In genomic region chr5:31209341-31209740, GRCh38 we compare ENCODE assay signal across 33 cellular contexts. TPM values are rescaled to one million over a fixed set of nuclear protein-coding genes. Genes with fewer than 3 reads are reported as not detected.
"Had no signal": no experiment of that assay in that cellular context is flagged by ENCODE, and none has a peak within 500 bp of the region (broad histone marks: within the 10 kb centered on the region; RNA-seq: fewer than 3 reads in every experiment).

No MANE protein-coding gene starts in this region.

- ATAC-seq: activated CD4-positive, alpha-beta T cell treated with anti-CD3 and anti-CD28 coated beads for 36 hours; activated CD8-positive, alpha-beta memory T cell treated with anti-CD3 and anti-CD28 coated beads, Interleukin-2, amount 10 ng/mL, durations not matched to agents 7 days and 5 days; activated CD8-positive, alpha-beta T cell treated with anti-CD3 and anti-CD28 coated beads, Interleukin-2, amount 10 ng/mL, durations not matched to agents 7 days and 5 days; activated naive CD4-positive, alpha-beta T cell treated with anti-CD3 and anti-CD28 coated beads, Interleukin-2, amount 50 U/mL, for 72 hours; gastroesophageal sphincter had no signal

- H3K9me3 Mint-ChIP-seq: activated CD4-positive, alpha-beta memory T cell treated with anti-CD3 and anti-CD28 coated beads for 36 hours; activated CD4-positive, alpha-beta T cell treated with anti-CD3 and anti-CD28 coated beads, Interleukin-2, amount 10 ng/mL, durations not matched to agents 24 days and 14 days; activated naive CD4-positive, alpha-beta T cell treated with anti-CD3 and anti-CD28 coated beads, Interleukin-2, amount 10 ng/mL, durations not matched to agents 7 days and 5 days; activated naive CD4-positive, alpha-beta T cell treated with anti-CD3 and anti-CD28 coated beads, Interleukin-2, amount 50 U/mL, for 72 hours; activated naive CD8-positive, alpha-beta T cell treated with anti-CD3 and anti-CD28 coated beads, Interleukin-2, amount 10 ng/mL, durations not matched to agents 7 days and 5 days; activated T-helper 1 cell treated with anti-CD3 and anti-CD28 coated beads, Interleukin-12 subunit alpha, Interleukin-12 subunit beta, Interleukin-2, Interleukin-4 antibody, amounts not matched to agents 30 ng/mL and 10 ng/mL and 1 ng/mL, durations not matched to agents 14 hours and 24 hours and 36 hours; activated T-helper 2 cell treated with anti-CD3 and anti-CD28 coated beads, Interferon-gamma antibody, Interleukin-2, Interleukin-4, amounts not matched to agents 10 μg/mL and 5 μg/mL and 100 μg/mL, durations not matched to agents 14 hours and 24 hours and 36 hours; brain; dendritic cell treated with granulocyte-macrophage colony-stimulating factor and Interleukin-4, amounts not matched to agents 40 ng/mL and 50 ng/mL, for 4 days; endodermal cell had no signal

- H3K4me3 ChIP-seq: ascending aorta, breast epithelium, cardiac muscle cell, coronary artery, dorsolateral prefrontal cortex, esophagus squamous epithelium, gastroesophageal sphincter had no signal

- H3K27ac Mint-ChIP-seq: activated CD4-positive, alpha-beta memory T cell treated with anti-CD3 and anti-CD28 coated beads for 36 hours; activated CD4-positive, alpha-beta T cell treated with anti-CD3 and anti-CD28 coated beads for 36 hours; activated CD4-positive, alpha-beta T cell treated with anti-CD3 and anti-CD28 coated beads, Interleukin-2, amount 10 ng/mL, durations not matched to agents 24 days and 14 days; activated CD8-positive, alpha-beta memory T cell treated with anti-CD3 and anti-CD28 coated beads, Interleukin-2, amount 10 ng/mL, durations not matched to agents 7 days and 5 days; activated CD8-positive, alpha-beta T cell treated with anti-CD3 and anti-CD28 coated beads, Interleukin-2, amount 10 ng/mL, durations not matched to agents 7 days and 5 days; activated naive CD4-positive, alpha-beta T cell treated with anti-CD3 and anti-CD28 coated beads, Interleukin-2, amount 10 ng/mL, durations not matched to agents 7 days and 5 days; activated naive CD4-positive, alpha-beta T cell treated with anti-CD3 and anti-CD28 coated beads, Interleukin-2, amount 50 U/mL, for 72 hours; activated naive CD8-positive, alpha-beta T cell treated with anti-CD3 and anti-CD28 coated beads, Interleukin-2, amount 10 ng/mL, durations not matched to agents 7 days and 5 days; activated T-helper 1 cell treated with anti-CD3 and anti-CD28 coated beads, Interleukin-12 subunit alpha, Interleukin-12 subunit beta, Interleukin-2, Interleukin-4 antibody, amounts not matched to agents 30 ng/mL and 10 ng/mL and 1 ng/mL, durations not matched to agents 14 hours and 24 hours and 36 hours; activated T-helper 2 cell treated with anti-CD3 and anti-CD28 coated beads, Interferon-gamma antibody, Interleukin-2, Interleukin-4, amounts not matched to agents 10 μg/mL and 5 μg/mL and 100 μg/mL, durations not matched to agents 14 hours and 24 hours and 36 hours; dendritic cell treated with granulocyte-macrophage colony-stimulating factor and Interleukin-4, amounts not matched to agents 40 ng/mL and 50 ng/mL, for 4 days; endodermal cell had no signal

- H3K36me3 Mint-ChIP-seq: activated CD4-positive, alpha-beta memory T cell treated with anti-CD3 and anti-CD28 coated beads for 36 hours; activated CD8-positive, alpha-beta memory T cell treated with anti-CD3 and anti-CD28 coated beads, Interleukin-2, amount 10 ng/mL, durations not matched to agents 7 days and 5 days; activated naive CD4-positive, alpha-beta T cell treated with anti-CD3 and anti-CD28 coated beads, Interleukin-2, amount 10 ng/mL, durations not matched to agents 7 days and 5 days; activated naive CD4-positive, alpha-beta T cell treated with anti-CD3 and anti-CD28 coated beads, Interleukin-2, amount 50 U/mL, for 72 hours; activated naive CD8-positive, alpha-beta T cell treated with anti-CD3 and anti-CD28 coated beads, Interleukin-2, amount 10 ng/mL, durations not matched to agents 7 days and 5 days; brain had no signal

- H3K27me3 Mint-ChIP-seq: activated CD4-positive, alpha-beta memory T cell treated with anti-CD3 and anti-CD28 coated beads for 36 hours; activated CD4-positive, alpha-beta T cell treated with anti-CD3 and anti-CD28 coated beads, Interleukin-2, amount 10 ng/mL, durations not matched to agents 24 days and 14 days; activated CD8-positive, alpha-beta memory T cell treated with anti-CD3 and anti-CD28 coated beads, Interleukin-2, amount 10 ng/mL, durations not matched to agents 7 days and 5 days; activated naive CD4-positive, alpha-beta T cell treated with anti-CD3 and anti-CD28 coated beads, Interleukin-2, amount 10 ng/mL, durations not matched to agents 7 days and 5 days; activated naive CD8-positive, alpha-beta T cell treated with anti-CD3 and anti-CD28 coated beads, Interleukin-2, amount 10 ng/mL, durations not matched to agents 7 days and 5 days; brain had no signal

- H3K4me3 Mint-ChIP-seq: activated CD4-positive, alpha-beta memory T cell treated with anti-CD3 and anti-CD28 coated beads for 36 hours; activated CD4-positive, alpha-beta T cell treated with anti-CD3 and anti-CD28 coated beads for 36 hours; activated CD4-positive, alpha-beta T cell treated with anti-CD3 and anti-CD28 coated beads, Interleukin-2, amount 10 ng/mL, durations not matched to agents 24 days and 14 days; activated CD8-positive, alpha-beta memory T cell treated with anti-CD3 and anti-CD28 coated beads, Interleukin-2, amount 10 ng/mL, durations not matched to agents 7 days and 5 days; activated CD8-positive, alpha-beta T cell treated with anti-CD3 and anti-CD28 coated beads, Interleukin-2, amount 10 ng/mL, durations not matched to agents 7 days and 5 days; activated naive CD4-positive, alpha-beta T cell treated with anti-CD3 and anti-CD28 coated beads, Interleukin-2, amount 10 ng/mL, durations not matched to agents 7 days and 5 days; activated naive CD8-positive, alpha-beta T cell treated with anti-CD3 and anti-CD28 coated beads, Interleukin-2, amount 10 ng/mL, durations not matched to agents 7 days and 5 days; activated T-helper 1 cell treated with anti-CD3 and anti-CD28 coated beads, Interleukin-12 subunit alpha, Interleukin-12 subunit beta, Interleukin-2, Interleukin-4 antibody, amounts not matched to agents 30 ng/mL and 10 ng/mL and 1 ng/mL, durations not matched to agents 14 hours and 24 hours and 36 hours; brain; dendritic cell treated with granulocyte-macrophage colony-stimulating factor and Interleukin-4, amounts not matched to agents 40 ng/mL and 50 ng/mL, for 4 days; endodermal cell had no signal

- DNase-seq: activated CD4-positive, alpha-beta memory T cell treated with anti-CD3 and anti-CD28 coated beads for 36 hours; activated CD4-positive, alpha-beta T cell treated with anti-CD3 and anti-CD28 coated beads for 36 hours; activated CD4-positive, alpha-beta T cell treated with anti-CD3 and anti-CD28 coated beads, Interleukin-2, amount 10 ng/mL, durations not matched to agents 24 days and 14 days; activated CD4-positive, CD25-positive, alpha-beta regulatory T cell; activated CD4-positive, CD25-positive, alpha-beta regulatory T cell treated with anti-CD3 and anti-CD28 coated beads, Interleukin-2, amount 50 U/mL, for 72 hours; activated CD8-positive, alpha-beta memory T cell treated with anti-CD3 and anti-CD28 coated beads, Interleukin-2, amount 10 ng/mL, durations not matched to agents 7 days and 5 days; activated CD8-positive, alpha-beta memory T cell treated with anti-CD3 and anti-CD28 coated beads, Interleukin-2, amount 50 U/mL, for 4 hours; activated CD8-positive, alpha-beta T cell treated with anti-CD3 and anti-CD28 coated beads, Interleukin-2, amount 10 ng/mL, durations not matched to agents 7 days and 5 days; activated effector memory CD4-positive, alpha-beta T cell treated with anti-CD3 and anti-CD28 coated beads, Interleukin-2, amount 50 U/mL, for 16 hours; activated naive CD4-positive, alpha-beta T cell; activated naive CD4-positive, alpha-beta T cell treated with anti-CD3 and anti-CD28 coated beads, Interleukin-2, amount 10 ng/mL, durations not matched to agents 7 days and 5 days; activated naive CD8-positive, alpha-beta T cell treated with anti-CD3 and anti-CD28 coated beads, Interleukin-2, amount 10 ng/mL, durations not matched to agents 7 days and 5 days; activated T-cell treated with anti-CD3 and anti-CD28 coated beads, Interleukin-2, amount 50 U/mL, for 1 hour; activated T-cell treated with anti-CD3 and anti-CD28 coated beads, Interleukin-2, amount 50 U/mL, for 48 hours; central memory CD4-positive, alpha-beta T cell; dorsolateral prefrontal cortex; effector memory CD4-positive, alpha-beta T cell; endodermal cell; esophagus squamous epithelium; foreskin melanocyte; T-helper 2 cell had no signal

- H3K4me1 Mint-ChIP-seq: activated CD4-positive, alpha-beta T cell treated with anti-CD3 and anti-CD28 coated beads for 36 hours; activated CD4-positive, alpha-beta T cell treated with anti-CD3 and anti-CD28 coated beads, Interleukin-2, amount 10 ng/mL, durations not matched to agents 24 days and 14 days; activated CD8-positive, alpha-beta memory T cell treated with anti-CD3 and anti-CD28 coated beads, Interleukin-2, amount 10 ng/mL, durations not matched to agents 7 days and 5 days; activated naive CD4-positive, alpha-beta T cell treated with anti-CD3 and anti-CD28 coated beads, Interleukin-2, amount 10 ng/mL, durations not matched to agents 7 days and 5 days; activated naive CD8-positive, alpha-beta T cell treated with anti-CD3 and anti-CD28 coated beads, Interleukin-2, amount 10 ng/mL, durations not matched to agents 7 days and 5 days had no signal

RNA-seq across cellular contexts. Expression of gene CDH6, which starts 15.9 kb away (rescaled TPM):
- total RNA-seq: activated CD4-positive, alpha-beta memory T cell treated with anti-CD3 and anti-CD28 coated beads for 36 hours; activated CD4-positive, alpha-beta T cell treated with anti-CD3 and anti-CD28 coated beads for 36 hours; activated CD4-positive, alpha-beta T cell treated with anti-CD3 and anti-CD28 coated beads, Interleukin-2, amount 10 ng/mL, durations not matched to agents 24 days and 14 days; activated CD8-positive, alpha-beta memory T cell treated with anti-CD3 and anti-CD28 coated beads for 36 hours; activated CD8-positive, alpha-beta memory T cell treated with anti-CD3 and anti-CD28 coated beads, Interleukin-2, amount 10 ng/mL, durations not matched to agents 7 days and 5 days; activated CD8-positive, alpha-beta T cell treated with anti-CD3 and anti-CD28 coated beads, Interleukin-2, amount 10 ng/mL, durations not matched to agents 7 days and 5 days; activated naive CD4-positive, alpha-beta T cell treated with anti-CD3 and anti-CD28 coated beads, Interleukin-2, amount 50 U/mL, for 72 hours; activated naive CD8-positive, alpha-beta T cell treated with anti-CD3 and anti-CD28 coated beads, Interleukin-2, amount 10 ng/mL, durations not matched to agents 7 days and 5 days; activated T-helper 1 cell treated with anti-CD3 and anti-CD28 coated beads, Interleukin-12 subunit alpha, Interleukin-12 subunit beta, Interleukin-2, Interleukin-4 antibody, amounts not matched to agents 30 ng/mL and 10 ng/mL and 1 ng/mL, durations not matched to agents 14 hours and 24 hours and 36 hours; activated T-helper 2 cell treated with anti-CD3 and anti-CD28 coated beads, Interferon-gamma antibody, Interleukin-2, Interleukin-4, amounts not matched to agents 10 μg/mL and 5 μg/mL and 100 μg/mL, durations not matched to agents 14 hours and 24 hours and 36 hours; T-helper 1 cell treated with Interleukin-12 subunit alpha and Interleukin-12 subunit beta and Interleukin-4 antibody, amounts not matched to agents 30 ng/mL and 1 ng/mL, for 36 hours had no signal
